In genomic region chr20:22387452-22387851, GRCh38 we compare ENCODE assay signal across 1 cellular context.
TF ChIP-seq lines count a peak whose summit lies in the region.

No MANE protein-coding gene starts in this region.

TF ChIP-seq in GM12878, 131 proteins besides CTCF, POLR2A, EP300 and RAD21:
- TF ChIP-seq ZBTB40 (IDR thresholded peaks at IDR 0.05; ENCODE audit: borderline replicate concordance) (no peak), FOS (IDR thresholded peaks at IDR 0.05; ENCODE audit: borderline replicate concordance, extremely low read depth, insufficient read length) (no peak), DPF2 (IDR thresholded peaks at IDR 0.05) (no peak), ETV6 (conservative IDR thresholded peaks at IDR 0.05 in 1 of 2, IDR thresholded peaks at IDR 0.05 in 1 of 2; ENCODE audit: borderline replicate concordance in 1 of 2, low read depth in 1 of 2) (no peak), CBX5 (IDR thresholded peaks at IDR 0.05; ENCODE audit: low read depth) (no peak), IKZF2 (IDR thresholded peaks at IDR 0.05) (no peak), TCF12 (IDR thresholded peaks at IDR 0.05; ENCODE audit: low read depth, low read length) (no peak), SIN3A (IDR thresholded peaks at IDR 0.05; ENCODE audit: low read depth, low read length) (no peak), KDM1A (IDR thresholded peaks at IDR 0.05; ENCODE audit: borderline replicate concordance) (no peak), ZNF207 (IDR thresholded peaks at IDR 0.05; ENCODE audit: borderline replicate concordance) (no peak), BMI1 (IDR thresholded peaks at IDR 0.05; ENCODE audit: borderline replicate concordance) (no peak), PML (IDR thresholded peaks at IDR 0.05; ENCODE audit: low read length) (no peak), SKIL (IDR thresholded peaks at IDR 0.05; ENCODE audit: low read depth, poor library complexity, severe bottlenecking) (no peak), RELA (IDR thresholded peaks at IDR 0.05; ENCODE audit: borderline replicate concordance, partially characterized antibody) (no peak), NBN (IDR thresholded peaks at IDR 0.05) (no peak), GATAD2B (conservative IDR thresholded peaks at IDR 0.05; ENCODE audit: low read depth) (no peak), POLR2AphosphoS2 (IDR thresholded peaks at IDR 0.05; ENCODE audit: low read depth, low read length) (no peak)
- TF ChIP-seq, protein P1, sequence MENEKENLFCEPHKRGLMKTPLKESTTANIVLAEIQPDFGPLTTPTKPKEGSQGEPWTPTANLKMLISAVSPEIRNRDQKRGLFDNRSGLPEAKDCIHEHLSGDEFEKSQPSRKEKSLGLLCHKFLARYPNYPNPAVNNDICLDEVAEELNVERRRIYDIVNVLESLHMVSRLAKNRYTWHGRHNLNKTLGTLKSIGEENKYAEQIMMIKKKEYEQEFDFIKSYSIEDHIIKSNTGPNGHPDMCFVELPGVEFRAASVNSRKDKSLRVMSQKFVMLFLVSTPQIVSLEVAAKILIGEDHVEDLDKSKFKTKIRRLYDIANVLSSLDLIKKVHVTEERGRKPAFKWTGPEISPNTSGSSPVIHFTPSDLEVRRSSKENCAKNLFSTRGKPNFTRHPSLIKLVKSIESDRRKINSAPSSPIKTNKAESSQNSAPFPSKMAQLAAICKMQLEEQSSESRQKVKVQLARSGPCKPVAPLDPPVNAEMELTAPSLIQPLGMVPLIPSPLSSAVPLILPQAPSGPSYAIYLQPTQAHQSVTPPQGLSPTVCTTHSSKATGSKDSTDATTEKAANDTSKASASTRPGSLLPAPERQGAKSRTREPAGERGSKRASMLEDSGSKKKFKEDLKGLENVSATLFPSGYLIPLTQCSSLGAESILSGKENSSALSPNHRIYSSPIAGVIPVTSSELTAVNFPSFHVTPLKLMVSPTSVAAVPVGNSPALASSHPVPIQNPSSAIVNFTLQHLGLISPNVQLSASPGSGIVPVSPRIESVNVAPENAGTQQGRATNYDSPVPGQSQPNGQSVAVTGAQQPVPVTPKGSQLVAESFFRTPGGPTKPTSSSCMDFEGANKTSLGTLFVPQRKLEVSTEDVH (IDR thresholded peaks at IDR 0.05; ENCODE audit: low read depth, partially characterized antibody): no peak
- TF ChIP-seq, protein P2, sequence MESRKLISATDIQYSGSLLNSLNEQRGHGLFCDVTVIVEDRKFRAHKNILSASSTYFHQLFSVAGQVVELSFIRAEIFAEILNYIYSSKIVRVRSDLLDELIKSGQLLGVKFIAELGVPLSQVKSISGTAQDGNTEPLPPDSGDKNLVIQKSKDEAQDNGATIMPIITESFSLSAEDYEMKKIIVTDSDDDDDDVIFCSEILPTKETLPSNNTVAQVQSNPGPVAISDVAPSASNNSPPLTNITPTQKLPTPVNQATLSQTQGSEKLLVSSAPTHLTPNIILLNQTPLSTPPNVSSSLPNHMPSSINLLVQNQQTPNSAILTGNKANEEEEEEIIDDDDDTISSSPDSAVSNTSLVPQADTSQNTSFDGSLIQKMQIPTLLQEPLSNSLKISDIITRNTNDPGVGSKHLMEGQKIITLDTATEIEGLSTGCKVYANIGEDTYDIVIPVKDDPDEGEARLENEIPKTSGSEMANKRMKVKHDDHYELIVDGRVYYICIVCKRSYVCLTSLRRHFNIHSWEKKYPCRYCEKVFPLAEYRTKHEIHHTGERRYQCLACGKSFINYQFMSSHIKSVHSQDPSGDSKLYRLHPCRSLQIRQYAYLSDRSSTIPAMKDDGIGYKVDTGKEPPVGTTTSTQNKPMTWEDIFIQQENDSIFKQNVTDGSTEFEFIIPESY (IDR thresholded peaks at IDR 0.05): no peak
